9 cellular contexts compared by ENCODE assay signal in genomic region chr16:11683140-11683539, GRCh38. TPM values are rescaled to one million over a fixed set of nuclear protein-coding genes. Genes with fewer than 3 reads are reported as not detected.
DNase-seq lines count a peak whose midpoint lies in the region; ATAC-seq and TF ChIP-seq lines count a peak whose summit lies in the region.
"Had no signal": no experiment of that assay in that cellular context is flagged by ENCODE, and none has a peak within 500 bp of the region (broad histone marks: within the 10 kb centered on the region; RNA-seq: fewer than 3 reads in every experiment).

No MANE protein-coding gene starts in this region.

- H3K4me1 Mint-ChIP-seq in activated T-cell treated with anti-CD3 and anti-CD28 coated beads, Interleukin-2, amount 50 U/mL, for 24 hours (ENCODE audit: low read depth), result peaks cover 53% of the 10 kb centered on the region
- H3K4me1 Mint-ChIP-seq in activated B cell treated with CpG ODN at 0.5 μM for 24 hours (peaks cover 98% of the 10 kb centered on the region), memory B cell (peaks cover 47% of the 10 kb centered on the region), type B pancreatic cell (ENCODE audit: unreplicated experiment) (peaks cover 4% of the 10 kb centered on the region)
- peaks cover 66 to 81% of the 10 kb centered on the region in 2 donors for H3K4me1 Mint-ChIP-seq in stimulated activated naive B cell treated with anti-CD40 and anti-IgM and Interleukin-4, amounts not matched to agents 10 μg/mL and 1 μg/mL and 100 μg/mL, for 72 hours

- no peaks in the 10 kb centered on the region for H3K9me3 Mint-ChIP-seq in activated T-cell treated with anti-CD3 and anti-CD28 coated beads, Interleukin-2, amount 50 U/mL, for 24 hours
- H3K9me3 Mint-ChIP-seq in activated B cell treated with CpG ODN at 0.5 μM for 24 hours, result no peaks in the 10 kb centered on the region
- no peaks in the 10 kb centered on the region for H3K9me3 Mint-ChIP-seq in memory B cell
- peaks cover 0 to 1% of the 10 kb centered on the region in 2 donors for H3K9me3 Mint-ChIP-seq in stimulated activated naive B cell treated with anti-CD40 and anti-IgM and Interleukin-4, amounts not matched to agents 10 μg/mL and 1 μg/mL and 100 μg/mL, for 72 hours
- H3K9me3 Mint-ChIP-seq in type B pancreatic cell, result no peaks in the 10 kb centered on the region

- no peak overlapping the region for H3K4me3 Mint-ChIP-seq in activated T-cell treated with anti-CD3 and anti-CD28 coated beads, Interleukin-2, amount 50 U/mL, for 24 hours
- H3K4me3 Mint-ChIP-seq in activated B cell treated with CpG ODN at 0.5 μM for 24 hours (peak overlapping the region; percentile 61), memory B cell (peak overlapping the region; percentile 71), type B pancreatic cell (no peak overlapping the region)
- H3K4me3 Mint-ChIP-seq in stimulated activated naive B cell treated with anti-CD40 and anti-IgM and Interleukin-4, amounts not matched to agents 10 μg/mL and 1 μg/mL and 100 μg/mL, for 72 hours, result peak overlapping the region; percentile 46 to 51

- no peak for DNase-seq in activated T-cell treated with anti-CD3 and anti-CD28 coated beads, Interleukin-2, amount 50 U/mL, for 24 hours
- no peak for DNase-seq in activated T-cell treated with anti-CD3 and anti-CD28 coated beads, Interleukin-2, amount 50 U/mL, for 1 hour
- peak; percentile 13 for DNase-seq in activated B cell treated with CpG ODN at 0.5 μM for 24 hours
- DNase-seq in memory B cell (ENCODE audit: low spot score in 2 of 2), result no peak
- no peak for DNase-seq in stimulated activated naive B cell treated with anti-CD40 and anti-IgM and Interleukin-4, amounts not matched to agents 10 μg/mL and 1 μg/mL and 100 μg/mL, for 72 hours
- no peak for DNase-seq in type B pancreatic cell (ENCODE audit: extremely low spot score, unreplicated experiment)
- no peak for DNase-seq in Right ventricle myocardium inferior (ENCODE audit: missing footprints)
- DNase-seq: upper lobe of left lung had no signal

- H3K36me3 Mint-ChIP-seq in activated T-cell treated with anti-CD3 and anti-CD28 coated beads, Interleukin-2, amount 50 U/mL, for 24 hours (ENCODE audit: low read depth), result peaks cover 97% of the 10 kb centered on the region
- peaks cover 81% of the 10 kb centered on the region for H3K36me3 Mint-ChIP-seq in activated B cell treated with CpG ODN at 0.5 μM for 24 hours (ENCODE audit: low read depth)
- H3K36me3 Mint-ChIP-seq in memory B cell, result peaks cover 22% of the 10 kb centered on the region
- peaks cover 61 to 79% of the 10 kb centered on the region in 2 donors for H3K36me3 Mint-ChIP-seq in stimulated activated naive B cell treated with anti-CD40 and anti-IgM and Interleukin-4, amounts not matched to agents 10 μg/mL and 1 μg/mL and 100 μg/mL, for 72 hours
- H3K36me3 Mint-ChIP-seq in type B pancreatic cell, result peaks cover 21% of the 10 kb centered on the region

- intact Hi-C loops in activated B cell treated with CpG ODN at 0.5 μM for 24 hours (cut with micrococcal nuclease), result loop anchor here (2.0 to 10.0 kb wide), 3 partner anchors 98 to 578 kb away; partner anchors contain the start of gene SOCS1
- intact Hi-C loops in Right ventricle myocardium inferior (cut with DNase I), result no loop called here

- H3K27ac Mint-ChIP-seq in activated T-cell treated with anti-CD3 and anti-CD28 coated beads, Interleukin-2, amount 50 U/mL, for 24 hours, result peak overlapping the region; percentile 88
- H3K27ac Mint-ChIP-seq in activated B cell treated with CpG ODN at 0.5 μM for 24 hours, result peak overlapping the region; percentile 88
- peak overlapping the region; percentile 99 for H3K27ac Mint-ChIP-seq in memory B cell
- H3K27ac Mint-ChIP-seq in stimulated activated naive B cell treated with anti-CD40 and anti-IgM and Interleukin-4, amounts not matched to agents 10 μg/mL and 1 μg/mL and 100 μg/mL, for 72 hours, result peak overlapping the region; percentile 97
- no peak overlapping the region for H3K27ac Mint-ChIP-seq in type B pancreatic cell

- POLR2A ChIA-PET in activated B cell treated with CpG ODN at 0.5 μM for 24 hours (lab: Charles Lee), result interaction anchor here (0.6 to 1.8 kb wide), 5 partner anchors 14 to 427 kb away, joined by 4 to 23 read pairs (median 7); partner anchors contain the start of genes SNN, SOCS1 and TXNDC11

- ATAC-seq in activated B cell treated with CpG ODN at 0.5 μM for 24 hours (ENCODE audit: low read depth) (no peak), memory B cell (ENCODE audit: low read depth) (no peak), GM19023 (IDR thresholded peaks at IDR 0.05; ENCODE audit: unreplicated experiment) (no peak), Right ventricle myocardium inferior (no peak)
- ATAC-seq in stimulated activated naive B cell treated with anti-CD40 and anti-IgM and Interleukin-4, amounts not matched to agents 10 μg/mL and 1 μg/mL and 100 μg/mL, for 72 hours (replicated peaks), result no peak

- TF ChIP-seq CTCF in activated B cell treated with CpG ODN at 0.5 μM for 24 hours (IDR thresholded peaks at IDR 0.05) (no peak), type B pancreatic cell (conservative IDR thresholded peaks at IDR 0.05) (no peak)

- CTCF ChIA-PET in activated B cell treated with CpG ODN at 0.5 μM for 24 hours (lab: Charles Lee), result no interaction called here

- H3K27me3 Mint-ChIP-seq in activated T-cell treated with anti-CD3 and anti-CD28 coated beads, Interleukin-2, amount 50 U/mL, for 24 hours, result no peaks in the 10 kb centered on the region
- no peaks in the 10 kb centered on the region for H3K27me3 Mint-ChIP-seq in activated B cell treated with CpG ODN at 0.5 μM for 24 hours
- no peaks in the 10 kb centered on the region for H3K27me3 Mint-ChIP-seq in memory B cell
- H3K27me3 Mint-ChIP-seq in stimulated activated naive B cell treated with anti-CD40 and anti-IgM and Interleukin-4, amounts not matched to agents 10 μg/mL and 1 μg/mL and 100 μg/mL, for 72 hours, result no peaks in the 10 kb centered on the region
- no peaks in the 10 kb centered on the region for H3K27me3 Mint-ChIP-seq in type B pancreatic cell

RNA-seq across cellular contexts. Expression of gene SNN, which starts 14.9 kb away (rescaled TPM):
- total RNA-seq in activated B cell treated with CpG ODN at 0.5 μM for 24 hours, result 31.9 and 32.1 TPM in 2 replicates
- 23.8 and 44.0 TPM in 2 replicates for total RNA-seq in type B pancreatic cell (ENCODE audit: low replicate concordance)
- 27.7 TPM for total RNA-seq in Right ventricle myocardium inferior

RNA-seq across cellular contexts. Expression of gene TXNDC11, which starts 59.5 kb away (rescaled TPM):
- 54.3 and 63.2 TPM in 2 replicates for total RNA-seq in activated B cell treated with CpG ODN at 0.5 μM for 24 hours
- total RNA-seq in type B pancreatic cell (ENCODE audit: low replicate concordance), result 26.7 and 39.0 TPM in 2 replicates
- 20.3 TPM for total RNA-seq in Right ventricle myocardium inferior

Comparison
In these comparisons a context has a peak if more than half of its experiments do, and no peak if none do; other contexts are left out.
1. H3K4me3 Mint-ChIP-seq: peak in activated B cell treated with CpG ODN at 0.5 μM for 24 hours (single experiment), memory B cell (single experiment) and stimulated activated naive B cell treated with anti-CD40 and anti-IgM and Interleukin-4, amounts not matched to agents 10 μg/mL and 1 μg/mL and 100 μg/mL, for 72 hours (2 of 2); none in activated T-cell treated with anti-CD3 and anti-CD28 coated beads, Interleukin-2, amount 50 U/mL, for 24 hours (single experiment) and type B pancreatic cell (single experiment).